ENCODE assay signal across 26 cellular contexts in genomic region chr9:90613502-90613901, GRCh38. TPM values are rescaled to one million over a fixed set of nuclear protein-coding genes. Genes with fewer than 3 reads are reported as not detected.
"Had no signal": no experiment of that assay in that cellular context is flagged by ENCODE, and none has a peak within 500 bp of the region (broad histone marks: within the 10 kb centered on the region; RNA-seq: fewer than 3 reads in every experiment).

No MANE protein-coding gene starts in this region.

- H3K4me1 Mint-ChIP-seq: mesothelial cell of epicardium; naive B cell; natural killer cell; stimulated activated naive B cell treated with anti-CD40 and anti-IgM and Interleukin-4, amounts not matched to agents 10 μg/mL and 1 μg/mL and 100 μg/mL, for 72 hours had no signal

- H3K4me3 ChIP-seq: left ventricle myocardium inferior, lung, neural progenitor cell, ovary, right atrium auricular region, right lobe of liver, smooth muscle cell, stomach, thoracic aorta, tibial artery, upper lobe of right lung had no signal

- DNase-seq: hippocampal formation; islet precursor cell; left ventricle myocardium inferior; mesendoderm; naive B cell; natural killer cell; nephron progenitor cell; ovary; right lobe of liver; stimulated activated CD4-positive, alpha-beta T cell treated with anti-CD3 and anti-CD28 coated beads, Interleukin-1b, Interleukin-23, amount 100 ng/mL, for 48 hours; stimulated activated CD4-positive, alpha-beta T cell treated with anti-CD3 and anti-CD28 coated beads, Interleukin-2, amount 100 ng/mL, for 48 hours; stimulated activated naive B cell treated with anti-CD40 and anti-IgM and Interleukin-4, amounts not matched to agents 10 μg/mL and 1 μg/mL and 100 μg/mL, for 72 hours; stimulated activated naive CD8-positive, alpha-beta T cell treated with anti-CD3 and anti-CD28 coated beads, Interleukin-15, Interleukin-2, amounts not matched to agents 100 U/mL and 50 U/mL, for 24 hours; stomach; tibial artery; trophoblast cell; upper lobe of right lung had no signal

- ATAC-seq: natural killer cell; stimulated activated naive B cell treated with anti-CD40 and anti-IgM and Interleukin-4, amounts not matched to agents 10 μg/mL and 1 μg/mL and 100 μg/mL, for 72 hours; stimulated activated naive CD8-positive, alpha-beta T cell treated with anti-CD3 and anti-CD28 coated beads, Interleukin-15, Interleukin-2, amounts not matched to agents 100 U/mL and 50 U/mL, for 24 hours; upper lobe of right lung had no signal

- H3K36me3 ChIP-seq: left ventricle myocardium inferior, neural progenitor cell, ovary, right atrium auricular region, right lobe of liver, stomach, thoracic aorta, tibial artery, upper lobe of right lung had no signal

- H3K27ac ChIP-seq: left ventricle myocardium inferior, neural progenitor cell, ovary, right atrium auricular region, right lobe of liver, stomach, thoracic aorta, tibial artery, upper lobe of right lung had no signal

- H3K9me3 ChIP-seq: left ventricle myocardium inferior, ovary, right atrium auricular region, right lobe of liver, stomach, thoracic aorta, tibial artery, upper lobe of right lung had no signal

- H3K9me3 Mint-ChIP-seq: mesothelial cell of epicardium; naive B cell; natural killer cell; nephron progenitor cell; stimulated activated naive B cell treated with anti-CD40 and anti-IgM and Interleukin-4, amounts not matched to agents 10 μg/mL and 1 μg/mL and 100 μg/mL, for 72 hours had no signal

- H3K27ac Mint-ChIP-seq: mesothelial cell of epicardium; natural killer cell; nephron progenitor cell; neural progenitor cell; progenitor cell of endocrine pancreas; stimulated activated naive B cell treated with anti-CD40 and anti-IgM and Interleukin-4, amounts not matched to agents 10 μg/mL and 1 μg/mL and 100 μg/mL, for 72 hours had no signal

- H3K27me3 ChIP-seq: neural progenitor cell, ovary, right atrium auricular region, right lobe of liver, tibial artery, upper lobe of right lung had no signal

- H3K36me3 Mint-ChIP-seq: mesothelial cell of epicardium; naive B cell; natural killer cell; neural progenitor cell; stimulated activated naive B cell treated with anti-CD40 and anti-IgM and Interleukin-4, amounts not matched to agents 10 μg/mL and 1 μg/mL and 100 μg/mL, for 72 hours had no signal

- H3K4me3 Mint-ChIP-seq: mesothelial cell of epicardium; naive B cell; natural killer cell; nephron progenitor cell; neural progenitor cell; stimulated activated naive B cell treated with anti-CD40 and anti-IgM and Interleukin-4, amounts not matched to agents 10 μg/mL and 1 μg/mL and 100 μg/mL, for 72 hours had no signal

- H3K4me1 ChIP-seq: left ventricle myocardium inferior, neural progenitor cell, right atrium auricular region, stomach, tibial artery, upper lobe of right lung had no signal

RNA-seq across cellular contexts. Expression of gene DIRAS2, which starts 29.1 kb away (rescaled TPM):
- total RNA-seq: mononuclear cell, natural killer cell, progenitor cell of endocrine pancreas, pulmonary artery endothelial cell, thoracic aorta, upper lobe of right lung had no signal
